9 cellular contexts compared by ENCODE assay signal in the genomic region with DNA sequence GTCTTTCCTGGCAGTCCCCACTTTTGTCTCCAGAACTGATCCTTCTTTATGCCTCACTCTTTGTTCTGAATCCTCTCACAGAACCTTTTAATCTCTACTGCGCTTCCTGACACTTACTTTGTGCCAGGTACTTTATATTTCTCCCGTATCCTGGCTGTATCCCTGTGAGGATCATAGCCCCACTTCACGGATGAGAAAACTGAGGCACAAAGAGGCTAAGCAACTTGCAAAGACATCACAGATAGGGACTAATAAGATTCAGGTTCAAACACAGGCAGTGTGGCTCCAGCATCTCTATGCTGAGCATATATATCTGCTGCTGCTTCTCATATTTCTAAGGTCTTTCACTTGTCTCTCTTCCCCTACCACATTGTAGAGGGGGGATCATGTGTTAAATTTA.
"Had no signal": no experiment of that assay in that cellular context is flagged by ENCODE, and none has a peak within 500 bp of the region (broad histone marks: within the 10 kb centered on the region; RNA-seq: fewer than 3 reads in every experiment).

No MANE protein-coding gene starts in this region.

- H3K4me3 ChIP-seq: GM23248, HAP-1 had no signal

- H2AFZ ChIP-seq: GM23248 had no signal

- H3K27ac ChIP-seq: GM23248, HL-60 had no signal

- H3K36me3 ChIP-seq: HAP-1 had no signal

- ATAC-seq: HCT116 had no signal

- H3K9me3 ChIP-seq: HAP-1 had no signal

- DNase-seq: GM23248, GOT3, H7, HFFc6, IMR-90, KBM-7 had no signal

- H3K9ac ChIP-seq: GM23248 had no signal
